ENCODE assay signal across 35 cellular contexts in the genomic region with DNA sequence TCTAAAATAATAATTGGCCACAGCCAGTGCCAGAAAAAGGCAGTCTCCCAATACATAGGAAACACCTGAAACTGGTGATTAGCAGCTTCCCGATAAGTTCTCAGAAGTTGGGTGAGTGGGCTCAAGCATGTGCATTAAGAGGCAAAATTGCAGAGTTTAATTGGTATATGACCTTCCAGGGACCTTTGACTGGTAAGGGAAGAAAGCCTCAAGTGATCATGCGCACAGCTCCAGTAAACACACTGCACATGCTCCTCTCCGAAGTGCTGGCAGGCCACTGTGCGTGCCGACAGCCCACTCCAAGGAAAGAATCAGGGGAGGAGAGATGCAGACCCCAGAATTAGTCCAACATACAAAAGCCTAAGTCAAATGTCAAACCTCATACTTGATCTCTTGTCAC. TPM values are rescaled to one million over a fixed set of nuclear protein-coding genes. Genes with fewer than 3 reads are reported as not detected.
A peak's percentile ranks its signal among the peaks of the same experiment; 100 is the strongest.
DNase-seq lines count a peak whose midpoint lies in the region; ATAC-seq and TF ChIP-seq lines count a peak whose summit lies in the region.
"Had no signal": no experiment of that assay in that cellular context is flagged by ENCODE, and none has a peak within 500 bp of the region (broad histone marks: within the 10 kb centered on the region; RNA-seq: fewer than 3 reads in every experiment).

No MANE protein-coding gene starts in this region.

- intact Hi-C loops in esophagus muscularis mucosa (cut with DNase I) = no loop called here

- no peak for ATAC-seq in GM18909 (IDR thresholded peaks at IDR 0.05; ENCODE audit: poor library complexity, unreplicated experiment)
- ATAC-seq: A549; CD8-positive, alpha-beta T cell had no signal

- no peak overlapping the region for H3K4me3 ChIP-seq in esophagus muscularis mucosa
- H3K4me3 ChIP-seq: A549; BLaER1; BLaER1 treated with 17β-estradiol and CSF1 and Interleukin-3, amounts not matched to agents 10 nM and 100 nM had no signal

- 69% methylated on average over 5 of the region's 5 CpGs for WGBS in esophagus muscularis mucosa

- in situ Hi-C loops in G401 (cut with HindIII; ENCODE audit: low sequenced_read_pairs) = no loop called here

- no peaks in the 10 kb centered on the region for H3K4me1 ChIP-seq in esophagus muscularis mucosa
- H3K4me1 ChIP-seq: A549; BE2C; BLaER1; BLaER1 treated with 17β-estradiol and CSF1 and Interleukin-3, amounts not matched to agents 10 nM and 100 nM; Caco-2 had no signal

- no peaks in the 10 kb centered on the region for H3K9me3 ChIP-seq in esophagus muscularis mucosa
- H3K9me3 ChIP-seq: A549, BE2C, BLaER1 had no signal

- no peak for TF ChIP-seq EP300 in esophagus muscularis mucosa (IDR thresholded peaks at IDR 0.05)

- H3K27ac ChIP-seq in esophagus muscularis mucosa (replicated peaks in 1 of 4) = no peak overlapping the region
- H3K27ac ChIP-seq: 22Rv1; A549; BLaER1; BLaER1 treated with 17β-estradiol and CSF1 and Interleukin-3, amounts not matched to agents 10 nM and 100 nM; C4-2B had no signal

- no peak for TF ChIP-seq CTCF in esophagus muscularis mucosa (IDR thresholded peaks at IDR 0.05)

- DNase-seq in G401 (ENCODE audit: low spot score) (peak; percentile 64), cerebellar cortex (ENCODE audit: low spot score) (peak; percentile 88), esophagus muscularis mucosa (ENCODE audit: extremely low spot score) (peak; percentile 57), NCI-H2227 treated with DMSO at 0.1 percent for 48 hours (lab: John Stamatoyannopoulos, UW) (no peak), GM19238 (ENCODE audit: insufficient read length, low spot score) (no peak)
- DNase-seq: 8988T; ACHN; AML-193; BE2C; C1 segment of cervical spinal cord; Caco-2; Calu3; CD4-positive, alpha-beta memory T cell; CD4-positive, alpha-beta T cell; CD4-positive, CD25-positive, alpha-beta regulatory T cell; CD8-positive, alpha-beta memory T cell; CD8-positive, alpha-beta T cell; COR-L47; DMS 273 treated with DMSO at 0.1 percent for 48 hours; DMS153; DMS53; DMS79; DMS79 treated with DMSO at 0.1 percent for 48 hours; DND-41; EL had no signal

- H3K36me3 ChIP-seq in esophagus muscularis mucosa = no peaks in the 10 kb centered on the region
- H3K36me3 ChIP-seq: BE2C; BLaER1; BLaER1 treated with 17β-estradiol and CSF1 and Interleukin-3, amounts not matched to agents 10 nM and 100 nM had no signal

- no peak for TF ChIP-seq POLR2A in esophagus muscularis mucosa (IDR thresholded peaks at IDR 0.05; ENCODE audit: low read depth)

- H3K27me3 ChIP-seq in esophagus muscularis mucosa = no peaks in the 10 kb centered on the region
- H3K27me3 ChIP-seq: BLaER1; BLaER1 treated with 17β-estradiol and CSF1 and Interleukin-3, amounts not matched to agents 10 nM and 100 nM had no signal

RNA-seq across cellular contexts. Expression of a gene that starts 18.9 kb away (rescaled TPM):
- 0.61 and 2.7 TPM in 2 replicates for total RNA-seq in G401 (2014; rRNA removed; shearing (Covaris generic))
- total RNA-seq in esophagus muscularis mucosa = under 1 TPM in 1 of 4 donors, not detected in 3; 0.17 TPM
- total RNA-seq: A172; A673; B cell; Caco-2; Calu3; CD4-positive, alpha-beta memory T cell; CD4-positive, alpha-beta T cell; CD4-positive, CD25-positive, alpha-beta regulatory T cell; CD8-positive, alpha-beta memory T cell; CD8-positive, alpha-beta T cell; Daoy had no signal

Comparison
In these comparisons a context has a peak if more than half of its experiments do, and no peak if none do; other contexts are left out.
1. DNase-seq: peak in G401 (single experiment), cerebellar cortex (single experiment) and esophagus muscularis mucosa (single experiment); none in NCI-H2227 treated with DMSO at 0.1 percent for 48 hours (single experiment) and GM19238 (single experiment).